ENCODE assay signal across 29 cellular contexts in the genomic region with DNA sequence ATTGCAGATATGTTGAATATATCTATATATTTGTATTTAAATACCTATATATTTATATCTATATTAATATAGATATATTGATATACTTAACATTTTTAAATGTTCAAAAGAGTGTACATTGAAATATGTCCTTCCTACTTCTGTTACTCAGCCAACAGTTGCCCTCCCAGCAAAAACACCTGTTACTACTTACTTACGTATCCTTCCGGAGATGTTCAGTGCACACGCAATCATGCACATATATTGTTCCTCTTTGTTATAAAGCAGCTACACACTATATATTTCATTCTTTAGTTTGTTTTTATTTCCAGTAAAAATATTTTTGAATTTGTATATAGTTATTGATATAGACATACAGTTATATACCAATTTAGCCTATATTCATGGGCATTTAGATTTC.
"Had no signal": no experiment of that assay in that cellular context is flagged by ENCODE, and none has a peak within 500 bp of the region (broad histone marks: within the 10 kb centered on the region; RNA-seq: fewer than 3 reads in every experiment).

No MANE protein-coding gene starts in this region.

- DNase-seq: stimulated activated CD4-positive, alpha-beta T cell treated with anti-CD3 and anti-CD28 coated beads, Interleukin-2, amount 100 ng/mL, for 48 hours; stimulated activated CD4-positive, alpha-beta T cell treated with anti-CD3 and anti-CD28 coated beads, Interleukin-4, amount 100 ng/mL, for 1 hour; stimulated activated CD4-positive, alpha-beta T cell treated with anti-CD3 and anti-CD28 coated beads, Interleukin-4, amount 100 ng/mL, for 24 hours; stimulated activated CD4-positive, alpha-beta T cell treated with anti-CD3 and anti-CD28 coated beads, Interleukin-4, amount 100 ng/mL, for 4 hours; stimulated activated CD8-positive, alpha-beta memory T cell treated with anti-CD3 and anti-CD28 coated beads, Interleukin-4, amount 100 ng/mL, for 48 hours; stimulated activated naive B cell treated with anti-CD40 and anti-IgM and Interleukin-4, amounts not matched to agents 10 μg/mL and 1 μg/mL and 100 μg/mL, for 72 hours; stimulated activated naive CD4-positive, alpha-beta T cell; stimulated activated naive CD4-positive, alpha-beta T cell treated with Interleukin-2 at 50 U/mL for 16 hours; stimulated activated naive CD8-positive, alpha-beta T cell treated with anti-CD3 and anti-CD28 coated beads, Interleukin-15, amount 100 ng/mL, for 72 hours; stimulated activated naive CD8-positive, alpha-beta T cell treated with anti-CD3 and anti-CD28 coated beads, Interleukin-15, Interleukin-2, amounts not matched to agents 100 U/mL and 50 U/mL, for 24 hours; stomach; substantia nigra; testis; thyroid gland; tibial artery; transverse colon; trophoblast cell; upper lobe of left lung; upper lobe of right lung; uterus had no signal

- H3K27ac ChIP-seq: stomach, suprapubic skin, testis, thoracic aorta, thyroid gland, tibial artery, tibial nerve, transverse colon, upper lobe of left lung, upper lobe of right lung, uterus, vagina had no signal

- H3K36me3 Mint-ChIP-seq: stimulated activated effector memory CD8-positive, alpha-beta T cell treated with anti-CD3 and anti-CD28 coated beads, Interleukin-12 subunit alpha, Interleukin-12 subunit beta, amount 100 ng/mL, for 72 hours; type B pancreatic cell had no signal

- H3K4me1 ChIP-seq: stomach, suprapubic skin, testis, thyroid gland, tibial artery, tibial nerve, transverse colon, upper lobe of left lung, upper lobe of right lung, uterus, vagina had no signal

- H3K27me3 ChIP-seq: stomach, suprapubic skin, testis, thyroid gland, tibial artery, tibial nerve, transverse colon, upper lobe of left lung, upper lobe of right lung, uterus, vagina had no signal

- H3K4me3 ChIP-seq: stomach, suprapubic skin, testis, thoracic aorta, thyroid gland, tibial artery, tibial nerve, transverse colon, upper lobe of left lung, upper lobe of right lung, uterus, vagina had no signal

- H3K4me3 Mint-ChIP-seq: stimulated activated effector memory CD8-positive, alpha-beta T cell treated with anti-CD3 and anti-CD28 coated beads, Interleukin-12 subunit alpha, Interleukin-12 subunit beta, amount 100 ng/mL, for 72 hours; stimulated activated memory B cell treated with anti-CD40 and anti-IgM and Interleukin-4, amounts not matched to agents 10 μg/mL and 1 μg/mL and 100 μg/mL, for 72 hours; stimulated activated naive B cell treated with anti-CD40 and anti-IgM and Interleukin-4, amounts not matched to agents 10 μg/mL and 1 μg/mL and 100 μg/mL, for 72 hours; stimulated activated naive CD8-positive, alpha-beta T cell treated with anti-CD3 and anti-CD28 coated beads, Interleukin-15, amount 100 ng/mL, for 72 hours; stimulated activated naive CD8-positive, alpha-beta T cell treated with anti-CD3 and anti-CD28 coated beads, Interleukin-15, Interleukin-2, amounts not matched to agents 100 ng/mL and 50 ng/mL, for 24 hours; type B pancreatic cell had no signal

- H3K36me3 ChIP-seq: stomach, suprapubic skin, thoracic aorta, thyroid gland, tibial artery, transverse colon, upper lobe of left lung, upper lobe of right lung, uterus, vagina had no signal

- H3K9me3 Mint-ChIP-seq: stimulated activated naive CD8-positive, alpha-beta T cell treated with anti-CD3 and anti-CD28 coated beads, Interleukin-15, Interleukin-2, amounts not matched to agents 100 ng/mL and 50 ng/mL, for 24 hours; type B pancreatic cell had no signal

- H3K27me3 Mint-ChIP-seq: stimulated activated memory B cell treated with anti-CD40 and anti-IgM and Interleukin-4, amounts not matched to agents 10 μg/mL and 1 μg/mL and 100 μg/mL, for 72 hours; stimulated activated naive B cell treated with anti-CD40 and anti-IgM and Interleukin-4, amounts not matched to agents 10 μg/mL and 1 μg/mL and 100 μg/mL, for 72 hours; stimulated activated naive CD8-positive, alpha-beta T cell treated with anti-CD3 and anti-CD28 coated beads, Interleukin-15, amount 100 ng/mL, for 72 hours; stimulated activated naive CD8-positive, alpha-beta T cell treated with anti-CD3 and anti-CD28 coated beads, Interleukin-15, Interleukin-2, amounts not matched to agents 100 ng/mL and 50 ng/mL, for 24 hours; type B pancreatic cell had no signal

- H3K9me3 ChIP-seq: stomach, suprapubic skin, testis, thoracic aorta, thyroid gland, tibial artery, transverse colon, upper lobe of left lung, upper lobe of right lung, uterus, vagina had no signal

- ATAC-seq: stimulated activated effector memory CD8-positive, alpha-beta T cell treated with anti-CD3 and anti-CD28 coated beads, Interleukin-12 subunit alpha, Interleukin-12 subunit beta, amount 100 ng/mL, for 72 hours; stimulated activated memory B cell treated with anti-CD40 and anti-IgM and Interleukin-4, amounts not matched to agents 10 μg/mL and 1 μg/mL and 100 μg/mL, for 72 hours; stimulated activated naive CD8-positive, alpha-beta T cell treated with anti-CD3 and anti-CD28 coated beads, Interleukin-15, amount 100 ng/mL, for 72 hours; stimulated activated naive CD8-positive, alpha-beta T cell treated with anti-CD3 and anti-CD28 coated beads, Interleukin-15, Interleukin-2, amounts not matched to agents 100 U/mL and 50 U/mL, for 24 hours; upper lobe of right lung had no signal

- FAIRE-seq: urothelium cell line had no signal

- H3K27ac Mint-ChIP-seq: stimulated activated effector memory CD8-positive, alpha-beta T cell treated with anti-CD3 and anti-CD28 coated beads, Interleukin-12 subunit alpha, Interleukin-12 subunit beta, amount 100 ng/mL, for 72 hours; stimulated activated naive CD8-positive, alpha-beta T cell treated with anti-CD3 and anti-CD28 coated beads, Interleukin-15, amount 100 ng/mL, for 72 hours; stimulated activated naive CD8-positive, alpha-beta T cell treated with anti-CD3 and anti-CD28 coated beads, Interleukin-15, Interleukin-2, amounts not matched to agents 100 ng/mL and 50 ng/mL, for 24 hours; type B pancreatic cell had no signal

- H3K4me1 Mint-ChIP-seq: stimulated activated effector memory CD8-positive, alpha-beta T cell treated with anti-CD3 and anti-CD28 coated beads, Interleukin-12 subunit alpha, Interleukin-12 subunit beta, amount 100 ng/mL, for 72 hours; stimulated activated naive CD8-positive, alpha-beta T cell treated with anti-CD3 and anti-CD28 coated beads, Interleukin-15, amount 100 ng/mL, for 72 hours had no signal
